Comparison of ENCODE assay signal across 8 cellular contexts in the genomic region with DNA sequence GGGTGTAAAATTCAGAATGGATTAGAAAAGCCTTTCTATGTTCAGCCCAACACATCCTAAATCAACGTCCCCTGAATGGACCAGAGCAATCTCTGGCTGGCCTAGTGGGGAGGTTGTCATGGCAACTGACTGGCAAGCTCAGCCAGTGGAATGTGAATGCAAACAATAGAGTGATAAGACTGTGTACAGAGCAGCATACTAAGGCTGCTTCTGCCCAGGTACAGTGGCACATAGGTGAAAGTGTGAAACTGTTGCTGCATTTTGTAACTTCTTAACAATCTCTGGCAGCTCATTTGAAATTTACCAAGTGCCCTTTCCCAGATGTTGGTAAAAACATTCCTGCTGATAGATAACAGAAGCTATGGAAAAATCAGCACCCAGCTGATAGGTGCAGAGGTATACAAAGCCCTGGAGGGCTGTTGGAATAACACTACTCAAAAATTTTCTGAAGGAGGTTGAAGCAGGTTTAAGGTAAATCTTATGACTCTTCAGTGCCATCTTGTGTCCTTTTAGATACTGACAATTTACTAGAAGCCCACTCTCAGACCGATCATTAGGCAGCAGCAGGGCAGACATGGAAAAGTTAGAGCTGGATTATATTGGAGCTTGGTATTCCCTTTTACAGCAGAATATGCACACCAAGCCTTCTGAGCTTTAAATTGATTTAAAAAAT.
DNase-seq lines count a peak whose midpoint lies in the region; ATAC-seq and TF ChIP-seq lines count a peak whose summit lies in the region.

No MANE protein-coding gene starts in this region.

- intact Hi-C loops in upper lobe of right lung (cut with DNase I) = no loop called here

- no peak overlapping the region for H3K27ac ChIP-seq in upper lobe of right lung

- TF ChIP-seq CTCF in cardiac fibroblast (IDR thresholded peaks at IDR 0.05; ENCODE audit: low read depth, low read length) = peak; percentile 35
- TF ChIP-seq CTCF in upper lobe of right lung (IDR thresholded peaks at IDR 0.05) = peak; percentile 51

- H3K4me1 ChIP-seq in upper lobe of right lung = no peaks in the 10 kb centered on the region

- H3K4me3 ChIP-seq in cardiac fibroblast (replicated peaks in 1 of 2; ENCODE audit: low read depth in 2 of 2, low read length in 2 of 2) (no peak overlapping the region), upper lobe of right lung (no peak overlapping the region)

- DNase-seq in Daoy (ENCODE audit: low read depth) (peak; percentile 34), HCEC 1CT (peak; percentile 7), NCI-H524 treated with DMSO at 0.1 percent for 48 hours (lab: John Stamatoyannopoulos, UW) (peak; percentile 9), cardiac fibroblast (ENCODE audit: low read depth in 2 of 2) (peak; percentile 54 to 56), kidney glomerular epithelial cell (lab: John Stamatoyannopoulos, UW) (peak; percentile 12), upper lobe of right lung (peak; percentile 68)

- no peaks in the 10 kb centered on the region for H3K9me3 ChIP-seq in upper lobe of right lung

- H3K27me3 ChIP-seq in upper lobe of right lung = no peaks in the 10 kb centered on the region

- H3K36me3 ChIP-seq in upper lobe of right lung = no peaks in the 10 kb centered on the region

- peak; percentile 94 for ATAC-seq in upper lobe of right lung
- no peak for ATAC-seq in GM21515 (IDR thresholded peaks at IDR 0.05; ENCODE audit: unreplicated experiment)
- no peak for ATAC-seq in HG03521 (IDR thresholded peaks at IDR 0.05; ENCODE audit: unreplicated experiment)

Comparison
In these comparisons a context has a peak if more than half of its experiments do, and no peak if none do; other contexts are left out.
1. DNase-seq: peak in every context shown above with its lines; median percentile 68 in upper lobe of right lung; 55 in cardiac fibroblast; 34 in Daoy; 12 in kidney glomerular epithelial cell; 9 in NCI-H524 treated with DMSO at 0.1 percent for 48 hours; 7 in HCEC 1CT.